13 cellular contexts compared by ENCODE assay signal in the genomic region with DNA sequence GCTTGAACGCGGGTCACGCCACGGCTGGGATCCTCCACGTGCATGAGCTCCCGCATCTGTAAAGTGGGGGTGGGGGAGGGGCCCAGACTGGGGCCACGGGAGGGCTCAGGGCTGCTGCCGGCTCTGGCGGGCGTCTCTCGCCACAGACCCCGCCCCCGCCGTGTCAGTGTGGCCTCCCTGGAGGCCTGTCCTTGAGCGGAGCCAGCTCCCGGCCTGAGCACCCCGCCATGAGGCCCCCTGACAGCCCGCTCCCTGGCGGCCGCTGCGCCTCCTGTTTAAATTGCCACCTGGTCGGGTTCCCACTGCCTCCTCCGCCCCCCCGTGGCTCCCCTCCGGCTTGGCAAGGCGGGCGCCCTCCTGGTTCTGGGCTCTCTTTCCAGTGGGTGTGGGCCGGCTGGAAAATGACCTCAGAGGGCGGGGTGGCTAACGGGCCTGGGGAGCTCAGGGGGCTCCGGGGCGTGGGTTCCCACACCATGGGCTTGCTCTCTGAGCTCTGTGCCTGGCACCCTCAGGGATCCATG. TPM values are rescaled to one million over a fixed set of nuclear protein-coding genes. Genes with fewer than 3 reads are reported as not detected.
DNase-seq lines count a peak whose midpoint lies in the region; ATAC-seq and TF ChIP-seq lines count a peak whose summit lies in the region.
"Had no signal": no experiment of that assay in that cellular context is flagged by ENCODE, and none has a peak within 500 bp of the region (broad histone marks: within the 10 kb centered on the region; RNA-seq: fewer than 3 reads in every experiment).

No MANE protein-coding gene starts in this region.

- H3K4me1 Mint-ChIP-seq in WTC11 = no peaks in the 10 kb centered on the region

- H3K4me3 ChIP-seq in BLaER1 treated with 17β-estradiol and CSF1 and Interleukin-3, amounts not matched to agents 10 nM and 100 nM = peak overlapping the region in 1 of 10 experiments; percentile 38; a peak in 2 of 20 replicates
- H3K4me3 ChIP-seq in SJCRH30 = no peak overlapping the region
- no peak overlapping the region for H3K4me3 ChIP-seq in right cardiac atrium (ENCODE audit: low read length)
- H3K4me3 ChIP-seq in Peyer's patch = no peak overlapping the region
- peak overlapping the region in 1 of 2 donors; percentile 28 for H3K4me3 ChIP-seq in ascending aorta
- H3K4me3 ChIP-seq: SJSA1 had no signal

- CTCF ChIA-PET in WTC11 (lab: Charles Lee) = interaction anchor here (0.6 to 1.0 kb wide), 4 partner anchors 27 to 431 kb away, joined by 3 to 6 read pairs (median 4); partner anchors contain the start of gene SOX8

- no peak overlapping the region for H3K27ac ChIP-seq in BLaER1 treated with 17β-estradiol and CSF1 and Interleukin-3, amounts not matched to agents 10 nM and 100 nM
- H3K27ac ChIP-seq in SJCRH30 (no peak overlapping the region), right cardiac atrium (ENCODE audit: low read length) (no peak overlapping the region), Peyer's patch (no peak overlapping the region), ascending aorta (no peak overlapping the region)
- H3K27ac ChIP-seq: SJSA1 had no signal

- H4K20me1 ChIP-seq in BLaER1 treated with 17β-estradiol and CSF1 and Interleukin-3, amounts not matched to agents 10 nM and 100 nM = peaks cover 0 to 72% (median 33%) of the 10 kb centered on the region in 11 experiments; a peak in 17 of 22 replicates

- H3K36me3 ChIP-seq in BLaER1 treated with 17β-estradiol and CSF1 and Interleukin-3, amounts not matched to agents 10 nM and 100 nM = no peaks in the 10 kb centered on the region
- H3K36me3 ChIP-seq in SJCRH30 (no peaks in the 10 kb centered on the region), Peyer's patch (no peaks in the 10 kb centered on the region), ascending aorta (no peaks in the 10 kb centered on the region)
- H3K36me3 ChIP-seq: SJSA1 had no signal

- peaks cover 69 to 94% (median 79%) of the 10 kb centered on the region in 11 experiments for H3K27me3 ChIP-seq in BLaER1 treated with 17β-estradiol and CSF1 and Interleukin-3, amounts not matched to agents 10 nM and 100 nM
- no peaks in the 10 kb centered on the region; the same call in 1 of the 2 replicates for H3K27me3 ChIP-seq in SJCRH30
- H3K27me3 ChIP-seq in right cardiac atrium (ENCODE audit: control insufficient read depth, insufficient read depth) = no peaks in the 10 kb centered on the region
- no peaks in the 10 kb centered on the region for H3K27me3 ChIP-seq in Peyer's patch
- no peaks in the 10 kb centered on the region for H3K27me3 ChIP-seq in ascending aorta

- H3K9me3 ChIP-seq in BLaER1 treated with 17β-estradiol and CSF1 and Interleukin-3, amounts not matched to agents 10 nM and 100 nM (replicated peaks in 1 of 11) = peaks cover 0 to 22% (median 12%) of the 10 kb centered on the region in 11 experiments; a peak in 11 of 22 replicates
- H3K9me3 ChIP-seq in SJCRH30 (replicated peaks) (no peaks in the 10 kb centered on the region), right cardiac atrium (ENCODE audit: control insufficient read depth, low read length) (no peaks in the 10 kb centered on the region), Peyer's patch (no peaks in the 10 kb centered on the region), ascending aorta (no peaks in the 10 kb centered on the region)
- H3K9me3 ChIP-seq: SJSA1 had no signal

- peak; percentile 58 for DNase-seq in AG20443 (ENCODE audit: low spot score)
- peak; percentile 68 to 69 for DNase-seq in SJCRH30
- peak; percentile 67 to 86 (median 84) for DNase-seq in right cardiac atrium
- DNase-seq in GM20000 (ENCODE audit: low spot score) = no peak
- DNase-seq in WTC11 (ENCODE audit: low spot score) = no peak
- no peak for DNase-seq in Peyer's patch
- no peak for DNase-seq in ascending aorta (ENCODE audit: low spot score in 2 of 2)
- DNase-seq: DMS53, NCI-H1694, NCI-H510A treated with DMSO at 0.1 percent for 48 hours had no signal

- H3K27me3 Mint-ChIP-seq in WTC11 (ENCODE audit: low read depth) = no peaks in the 10 kb centered on the region

- TF ChIP-seq CTCF in GM20000 (IDR thresholded peaks at IDR 0.05; ENCODE audit: extremely low read depth, missing control alignments) (no peak), WTC11 (IDR thresholded peaks at IDR 0.05) (no peak), Peyer's patch (IDR thresholded peaks at IDR 0.05) (no peak), ascending aorta (IDR thresholded peaks at IDR 0.05) (peak in 1 of 3 experiments; percentile 17)

- TF ChIP-seq POLR2A in Peyer's patch (IDR thresholded peaks at IDR 0.05) = no peak

- H3K4me1 ChIP-seq in BLaER1 treated with 17β-estradiol and CSF1 and Interleukin-3, amounts not matched to agents 10 nM and 100 nM = peaks cover 0 to 31% (median 25%) of the 10 kb centered on the region in 10 experiments; a peak in 16 of 20 replicates
- peaks cover 48% of the 10 kb centered on the region for H3K4me1 ChIP-seq in SJCRH30
- H3K4me1 ChIP-seq in right cardiac atrium (ENCODE audit: control insufficient read depth, insufficient read depth, low read length) = no peaks in the 10 kb centered on the region
- no peaks in the 10 kb centered on the region for H3K4me1 ChIP-seq in Peyer's patch
- no peaks in the 10 kb centered on the region for H3K4me1 ChIP-seq in ascending aorta

- H3K9me3 Mint-ChIP-seq in WTC11 = no peaks in the 10 kb centered on the region

- WGBS in right cardiac atrium = 44% methylated on average over 32 of the region's 32 CpGs

- H3K9ac ChIP-seq in BLaER1 treated with 17β-estradiol and CSF1 and Interleukin-3, amounts not matched to agents 10 nM and 100 nM = no peak overlapping the region

- intact Hi-C loops in right cardiac atrium (cut with DNase I) = no loop called here
- intact Hi-C loops in ascending aorta (cut with DNase I) = no loop called here

- POLR2A ChIA-PET in WTC11 (lab: Charles Lee) = interaction anchor here (0.7 kb wide), 1 partner anchor 14 kb away, joined by 3 read pairs; no protein-coding TSS in a partner anchor

- peak; percentile 58 to 61 for ATAC-seq in right cardiac atrium
- ATAC-seq in WTC11 = no peak
- ATAC-seq: HCT116 had no signal

- no peak overlapping the region for H3K4me3 Mint-ChIP-seq in WTC11

- H3K27ac Mint-ChIP-seq in WTC11 = no peak overlapping the region

- no peaks in the 10 kb centered on the region for H3K36me3 Mint-ChIP-seq in WTC11

- H3K4me2 ChIP-seq in BLaER1 treated with 17β-estradiol and CSF1 and Interleukin-3, amounts not matched to agents 10 nM and 100 nM = peak overlapping the region; percentile 3 to 75 (median 64); a peak in 18 of 22 replicates

TF ChIP-seq in WTC11, 78 proteins besides CTCF, POLR2A, EP300 and RAD21 (continues in another document):
- TF ChIP-seq, protein P1, sequence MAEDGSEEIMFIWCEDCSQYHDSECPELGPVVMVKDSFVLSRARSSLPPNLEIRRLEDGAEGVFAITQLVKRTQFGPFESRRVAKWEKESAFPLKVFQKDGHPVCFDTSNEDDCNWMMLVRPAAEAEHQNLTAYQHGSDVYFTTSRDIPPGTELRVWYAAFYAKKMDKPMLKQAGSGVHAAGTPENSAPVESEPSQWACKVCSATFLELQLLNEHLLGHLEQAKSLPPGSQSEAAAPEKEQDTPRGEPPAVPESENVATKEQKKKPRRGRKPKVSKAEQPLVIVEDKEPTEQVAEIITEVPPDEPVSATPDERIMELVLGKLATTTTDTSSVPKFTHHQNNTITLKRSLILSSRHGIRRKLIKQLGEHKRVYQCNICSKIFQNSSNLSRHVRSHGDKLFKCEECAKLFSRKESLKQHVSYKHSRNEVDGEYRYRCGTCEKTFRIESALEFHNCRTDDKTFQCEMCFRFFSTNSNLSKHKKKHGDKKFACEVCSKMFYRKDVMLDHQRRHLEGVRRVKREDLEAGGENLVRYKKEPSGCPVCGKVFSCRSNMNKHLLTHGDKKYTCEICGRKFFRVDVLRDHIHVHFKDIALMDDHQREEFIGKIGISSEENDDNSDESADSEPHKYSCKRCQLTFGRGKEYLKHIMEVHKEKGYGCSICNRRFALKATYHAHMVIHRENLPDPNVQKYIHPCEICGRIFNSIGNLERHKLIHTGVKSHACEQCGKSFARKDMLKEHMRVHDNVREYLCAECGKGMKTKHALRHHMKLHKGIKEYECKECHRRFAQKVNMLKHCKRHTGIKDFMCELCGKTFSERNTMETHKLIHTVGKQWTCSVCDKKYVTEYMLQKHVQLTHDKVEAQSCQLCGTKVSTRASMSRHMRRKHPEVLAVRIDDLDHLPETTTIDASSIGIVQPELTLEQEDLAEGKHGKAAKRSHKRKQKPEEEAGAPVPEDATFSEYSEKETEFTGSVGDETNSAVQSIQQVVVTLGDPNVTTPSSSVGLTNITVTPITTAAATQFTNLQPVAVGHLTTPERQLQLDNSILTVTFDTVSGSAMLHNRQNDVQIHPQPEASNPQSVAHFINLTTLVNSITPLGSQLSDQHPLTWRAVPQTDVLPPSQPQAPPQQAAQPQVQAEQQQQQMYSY (CRISPR knock-in tag; IDR thresholded peaks at IDR 0.05) = no peak
- TF ChIP-seq NR3C1 (CRISPR knock-in tag; conservative IDR thresholded peaks at IDR 0.05; ENCODE audit: low read depth) (no peak), JAZF1 (CRISPR knock-in tag; IDR thresholded peaks at IDR 0.05) (no peak), RELA (CRISPR knock-in tag; IDR thresholded peaks at IDR 0.05; ENCODE audit: borderline replicate concordance) (no peak), NFATC4 (CRISPR knock-in tag; IDR thresholded peaks at IDR 0.05) (no peak), MXD4 (CRISPR knock-in tag; IDR thresholded peaks at IDR 0.05; ENCODE audit: borderline replicate concordance) (no peak), FOXJ3 (CRISPR knock-in tag; IDR thresholded peaks at IDR 0.05; ENCODE audit: borderline replicate concordance) (no peak)

RNA-seq across cellular contexts. Expression of gene SSTR5, which starts 42.1 kb away (rescaled TPM):
- total RNA-seq in SJCRH30 (2014; rRNA removed; shearing (Covaris generic)) = 3.7 and 4.5 TPM in 2 replicates
- total RNA-seq in right cardiac atrium (10 to 100 TPM in 3 of 4 donors, 1 to 10 TPM in 1; 7.7 to 35.3 (median 22.6) TPM), WTC11 (2021) (0.61 to 0.85 TPM (median 0.78 TPM) in 3 replicates), Peyer's patch (1 to 10 TPM in 2 of 4 donors, not detected in 2; 1.5 to 2.1 TPM), ascending aorta (not detected)
- polyA plus RNA-seq in right cardiac atrium = 13.4 TPM
- total RNA-seq: SJSA1 had no signal

RNA-seq across cellular contexts. Expression of gene SOX8, which starts 48.9 kb away (rescaled TPM):
- 141 and 144 TPM in 2 replicates for total RNA-seq in SJCRH30 (2014; rRNA removed; shearing (Covaris generic))
- 1 to 10 TPM in 3 of 4 donors, under 1 TPM in 1; 0.97 to 2.1 (median 1.9) TPM for total RNA-seq in right cardiac atrium
- 1.5 TPM for polyA plus RNA-seq in right cardiac atrium
- total RNA-seq in WTC11 (2021) = 10.2 to 12.3 TPM (median 10.9 TPM) in 3 replicates
- 1 to 10 TPM in 2 of 4 donors, under 1 TPM in 1, not detected in 1; 0.27 to 3.3 (median 1.1) TPM for total RNA-seq in Peyer's patch
- 18.9 TPM for total RNA-seq in ascending aorta

RNA-seq across cellular contexts. Expression of gene LMF1, which starts 59.7 kb away (rescaled TPM):
- total RNA-seq in SJCRH30 (2014; rRNA removed; shearing (Covaris generic)) = 2.3 and 2.7 TPM in 2 replicates
- total RNA-seq in right cardiac atrium (10 to 100 TPM; 10.6 to 13.3 (median 11.2) TPM), WTC11 (2021) (10.5 to 13.0 TPM (median 10.8 TPM) in 3 replicates), Peyer's patch (10 to 100 TPM; 16.3 to 85.4 (median 54.6) TPM), ascending aorta (26.9 TPM)
- polyA plus RNA-seq in right cardiac atrium = 7.8 TPM

Comparison
In these comparisons a context has a peak if more than half of its experiments do, and no peak if none do; other contexts are left out.
1. DNase-seq: peak in AG20443 (single experiment), SJCRH30 (2 of 2) and right cardiac atrium (3 of 3); none in GM20000 (single experiment), WTC11 (single experiment), Peyer's patch (0 of 3) and ascending aorta (0 of 2).